ENCODE assay signal across 14 cellular contexts in genomic region chrX:40722930-40723329, GRCh38.
"Had no signal": no experiment of that assay in that cellular context is flagged by ENCODE, and none has a peak within 500 bp of the region (broad histone marks: within the 10 kb centered on the region; RNA-seq: fewer than 3 reads in every experiment).

No MANE protein-coding gene starts in this region.

- H3K36me3 ChIP-seq: adrenal gland, ovary, upper lobe of right lung had no signal

- H3K27me3 Mint-ChIP-seq: activated B cell treated with CpG ODN at 0.5 μM for 24 hours; activated CD4-positive, alpha-beta memory T cell treated with anti-CD3 and anti-CD28 coated beads for 36 hours had no signal

- H3K4me1 ChIP-seq: upper lobe of right lung had no signal

- H3K4me3 Mint-ChIP-seq: activated B cell treated with CpG ODN at 0.5 μM for 24 hours; activated CD4-positive, alpha-beta memory T cell treated with anti-CD3 and anti-CD28 coated beads for 36 hours had no signal

- H3K9me3 ChIP-seq: adrenal gland, heart right ventricle, left lung, ovary, upper lobe of right lung had no signal

- H3K27me3 ChIP-seq: adrenal gland, left lung, ovary, upper lobe of right lung had no signal

- H3K9me3 Mint-ChIP-seq: activated B cell treated with CpG ODN at 0.5 μM for 24 hours; activated CD4-positive, alpha-beta memory T cell treated with anti-CD3 and anti-CD28 coated beads for 36 hours had no signal

- DNase-seq: activated B cell treated with CpG ODN at 0.5 μM for 24 hours; activated CD4-positive, alpha-beta memory T cell treated with anti-CD3 and anti-CD28 coated beads for 36 hours; activated effector memory CD4-positive, alpha-beta T cell treated with anti-CD3 and anti-CD28 coated beads, Interleukin-2, amount 50 U/mL, for 16 hours; adrenal gland; central memory CD4-positive, alpha-beta T cell; cortex of kidney; effector CD8-positive, alpha-beta T cell; heart right ventricle; left lung; ovary; stimulated activated CD4-positive, alpha-beta T cell treated with anti-CD3 and anti-CD28 coated beads, Interleukin-12 subunit alpha, Interleukin-12 subunit beta, amount 100 ng/mL, for 4 hours; stimulated activated CD4-positive, alpha-beta T cell treated with anti-CD3 and anti-CD28 coated beads, Interleukin-2, amount 100 ng/mL, for 48 hours; stimulated activated naive CD4-positive, alpha-beta T cell treated with Interleukin-2 at 50 U/mL for 16 hours; upper lobe of right lung had no signal

- H3K27ac ChIP-seq: adrenal gland, heart right ventricle, left lung, ovary, upper lobe of right lung had no signal

- H3K4me3 ChIP-seq: adrenal gland, heart right ventricle, left lung, ovary, upper lobe of right lung had no signal

- H3K27ac Mint-ChIP-seq: activated B cell treated with CpG ODN at 0.5 μM for 24 hours; activated CD4-positive, alpha-beta memory T cell treated with anti-CD3 and anti-CD28 coated beads for 36 hours had no signal
